In genomic region chr11:2445107-2445947, GRCh38 we compare ENCODE assay signal across 8 cellular contexts. TPM values are rescaled to one million over a fixed set of nuclear protein-coding genes. Genes with fewer than 3 reads are reported as not detected.
DNase-seq lines count a peak whose midpoint lies in the region; ATAC-seq and TF ChIP-seq lines count a peak whose summit lies in the region.

No MANE protein-coding gene starts in this region.

- H3K27ac ChIP-seq in WERI-Rb-1 (no peak overlapping the region), psoas muscle (no peak overlapping the region)

- H3K9me3 ChIP-seq in HAP-1: no peaks in the 10 kb centered on the region
- H3K9me3 ChIP-seq in WERI-Rb-1 (ENCODE audit: severe bottlenecking): peaks cover 4% of the 10 kb centered on the region
- H3K9me3 ChIP-seq in psoas muscle: no peaks in the 10 kb centered on the region

- 10 to 16% (median 15%) methylated on average over 56 to 80 of the region's 80 CpGs for WGBS in psoas muscle, 3 donors

- TF ChIP-seq CTCF in WERI-Rb-1 (IDR thresholded peaks at IDR 0.05; ENCODE audit: low read depth, low read length): no peak
- TF ChIP-seq CTCF in psoas muscle (IDR thresholded peaks at IDR 0.05): no peak

- H3K36me3 ChIP-seq in HAP-1 (replicated peaks) (no peaks in the 10 kb centered on the region), WERI-Rb-1 (no peaks in the 10 kb centered on the region), psoas muscle (ENCODE audit: insufficient read depth in 1 of 2, low read depth in 1 of 2) (no peaks in the 10 kb centered on the region)

- peak overlapping the region; percentile 29 for H3K4me3 ChIP-seq in HAP-1
- H3K4me3 ChIP-seq in WERI-Rb-1 (ENCODE audit: low read depth, low read length): peak overlapping the region; percentile 26
- peak overlapping the region; percentile 38 for H3K4me3 ChIP-seq in psoas muscle

- H3K4me1 ChIP-seq in HAP-1: no peaks in the 10 kb centered on the region
- H3K4me1 ChIP-seq in psoas muscle: no peaks in the 10 kb centered on the region

- intact Hi-C loops in psoas muscle (cut with DNase I): no loop called here

- H3K27me3 ChIP-seq in HAP-1 (ENCODE audit: low read depth) (0 out of 2 replicates have a peak, but pooled peaks cover 3% of the 10 kb centered on the region), WERI-Rb-1 (ENCODE audit: insufficient read depth, low read depth, severe bottlenecking) (peaks cover 87% of the 10 kb centered on the region), psoas muscle (ENCODE audit: insufficient read depth in 3 of 3, low read length in 2 of 3) (peaks cover 0 to 65% (median 24%) of the 10 kb centered on the region in 3 donors)

- DNase-seq in HAP-1 (ENCODE audit: low spot score in 2 of 2): no peak
- DNase-seq in WERI-Rb-1: no peak
- DNase-seq in germinal center (ENCODE audit: low spot score): peak; percentile 36
- peak; percentile 15 to 46 for DNase-seq in psoas muscle
- DNase-seq in SW 1271 (lab: John Stamatoyannopoulos, UW): no peak
- DNase-seq in epidermal melanocyte (ENCODE audit: insufficient read length, low spot score): no peak
- no peak for DNase-seq in stimulated activated CD4-positive, alpha-beta T cell treated with anti-CD3 and anti-CD28 coated beads, Interleukin-1b, Interleukin-23, amount 100 ng/mL, for 48 hours

- in situ Hi-C loops in HAP-1 (cut with MboI; ENCODE audit: low sequenced_read_pairs): no loop called here

- ATAC-seq in psoas muscle (no peak), HG03159 (IDR thresholded peaks at IDR 0.05; ENCODE audit: unreplicated experiment) (no peak)

RNA-seq across cellular contexts. Expression of gene KCNQ1, which starts 0.5 kb away (rescaled TPM):
- 1 to 10 TPM; 1.1 to 3.1 (median 1.8) TPM for total RNA-seq in psoas muscle
- polyA plus RNA-seq in psoas muscle: under 1 TPM; 0.48 to 0.98 (median 0.52) TPM

RNA-seq across cellular contexts. Expression of gene TRPM5, which starts 1.0 kb away (rescaled TPM):
- not detected for total RNA-seq in psoas muscle
- not detected for polyA plus RNA-seq in psoas muscle

RNA-seq across cellular contexts. Expression of gene TSSC4, which starts 44.8 kb away (rescaled TPM):
- total RNA-seq in psoas muscle: 10 to 100 TPM; 43.4 to 65.5 (median 51.7) TPM
- polyA plus RNA-seq in psoas muscle: 100 to 1,000 TPM in 2 of 3 donors, 10 to 100 TPM in 1; 76.6 to 114 (median 107) TPM

Comparison
In these comparisons a context has a peak if more than half of its experiments do, and no peak if none do; other contexts are left out.
1. DNase-seq: peak in germinal center (single experiment) and psoas muscle (2 of 2); none in HAP-1 (0 of 2), WERI-Rb-1 (single experiment), SW 1271 (0 of 2), epidermal melanocyte (single experiment) and stimulated activated CD4-positive, alpha-beta T cell treated with anti-CD3 and anti-CD28 coated beads, Interleukin-1b, Interleukin-23, amount 100 ng/mL, for 48 hours (single experiment).
2. Peak in every context shown above with its lines, with median percentiles within 50 percentile points of each other: H3K4me3 ChIP-seq.